Comparison of ENCODE assay signal across 8 cellular contexts in genomic region chr17:19387921-19388521, GRCh38. TPM values are rescaled to one million over a fixed set of nuclear protein-coding genes. Genes with fewer than 3 reads are reported as not detected.
DNase-seq lines count a peak whose midpoint lies in the region; ATAC-seq and TF ChIP-seq lines count a peak whose summit lies in the region.

No MANE protein-coding gene starts in this region.

- WGBS in hepatocyte (ENCODE audit: low lambda C conversion rate, missing lambda C conversion rate), result 67% methylated on average over 2 of the region's 2 CpGs

- peak overlapping the region; percentile 3 for H3K27ac Mint-ChIP-seq in activated T-helper 17 cell treated with anti-CD3 and anti-CD28 coated beads, Interleukin-2, amount 50 U/mL, for 72 hours
- peak overlapping the region; percentile 93 to 96 for H3K27ac Mint-ChIP-seq in stimulated activated naive CD8-positive, alpha-beta T cell treated with anti-CD3 and anti-CD28 coated beads, Interleukin-15, amount 100 ng/mL, for 72 hours

- no peaks in the 10 kb centered on the region for H3K36me3 ChIP-seq in hepatocyte (replicated peaks; ENCODE audit: insufficient read depth, low read depth)

- H3K36me3 Mint-ChIP-seq in activated T-helper 17 cell treated with anti-CD3 and anti-CD28 coated beads, Interleukin-2, amount 50 U/mL, for 72 hours (ENCODE audit: low read depth), result peaks cover 15% of the 10 kb centered on the region

- no peaks in the 10 kb centered on the region for H3K9me2 ChIP-seq in hepatocyte (replicated peaks; ENCODE audit: insufficient read depth)

- DNase-seq in HFF-Myc (ENCODE audit: extremely low read depth, low read depth), result peak; percentile 71
- DNase-seq in hepatocyte (ENCODE audit: low spot score), result peak; percentile 83
- no peak for DNase-seq in stimulated activated naive CD8-positive, alpha-beta T cell treated with anti-CD3 and anti-CD28 coated beads, Interleukin-15, amount 100 ng/mL, for 72 hours
- no peak for DNase-seq in activated T-cell treated with anti-CD3 and anti-CD28 coated beads, Interleukin-2, amount 50 U/mL, for 48 hours
- DNase-seq in middle frontal gyrus (ENCODE audit: extremely low spot score, low spot score), result no peak

- H3K79me2 ChIP-seq in hepatocyte, result peaks cover 16% of the 10 kb centered on the region

- H4K20me1 ChIP-seq in hepatocyte (ENCODE audit: insufficient read depth, poor library complexity, severe bottlenecking), result no peaks in the 10 kb centered on the region

- TF ChIP-seq CTCF in HFF-Myc (IDR thresholded peaks at IDR 0.05; ENCODE audit: low read depth, low read length, missing control alignments) (no peak), hepatocyte (IDR thresholded peaks at IDR 0.05; ENCODE audit: poor library complexity) (no peak)

- ATAC-seq in activated T-helper 17 cell treated with anti-CD3 and anti-CD28 coated beads, Interleukin-2, amount 50 U/mL, for 72 hours (replicated peaks), result no peak
- no peak for ATAC-seq in stimulated activated naive CD8-positive, alpha-beta T cell treated with anti-CD3 and anti-CD28 coated beads, Interleukin-15, amount 100 ng/mL, for 72 hours
- ATAC-seq in HG02852 (IDR thresholded peaks at IDR 0.05; ENCODE audit: unreplicated experiment) (no peak), GM18909 (IDR thresholded peaks at IDR 0.05; ENCODE audit: poor library complexity, unreplicated experiment) (no peak)

- H3K4me2 ChIP-seq in hepatocyte, result peak overlapping the region; percentile 77

- no peak overlapping the region for H3K4me3 Mint-ChIP-seq in activated T-helper 17 cell treated with anti-CD3 and anti-CD28 coated beads, Interleukin-2, amount 50 U/mL, for 72 hours
- H3K4me3 Mint-ChIP-seq in stimulated activated naive CD8-positive, alpha-beta T cell treated with anti-CD3 and anti-CD28 coated beads, Interleukin-15, amount 100 ng/mL, for 72 hours, result peak overlapping the region in 1 of 2 donors; percentile 43

- H3K9me3 Mint-ChIP-seq in activated T-helper 17 cell treated with anti-CD3 and anti-CD28 coated beads, Interleukin-2, amount 50 U/mL, for 72 hours, result no peaks in the 10 kb centered on the region
- H3K9me3 Mint-ChIP-seq in stimulated activated naive CD8-positive, alpha-beta T cell treated with anti-CD3 and anti-CD28 coated beads, Interleukin-15, amount 100 ng/mL, for 72 hours, result no peaks in the 10 kb centered on the region

- no peaks in the 10 kb centered on the region for H3K9me3 ChIP-seq in hepatocyte (ENCODE audit: low read depth)

- H3K27me3 Mint-ChIP-seq in activated T-helper 17 cell treated with anti-CD3 and anti-CD28 coated beads, Interleukin-2, amount 50 U/mL, for 72 hours, result no peaks in the 10 kb centered on the region
- H3K27me3 Mint-ChIP-seq in stimulated activated naive CD8-positive, alpha-beta T cell treated with anti-CD3 and anti-CD28 coated beads, Interleukin-15, amount 100 ng/mL, for 72 hours, result peaks cover 38% of the 10 kb centered on the region

- no peaks in the 10 kb centered on the region for H3K27me3 ChIP-seq in hepatocyte

- no peaks in the 10 kb centered on the region for H3K4me1 Mint-ChIP-seq in activated T-helper 17 cell treated with anti-CD3 and anti-CD28 coated beads, Interleukin-2, amount 50 U/mL, for 72 hours
- peaks cover 29% of the 10 kb centered on the region for H3K4me1 Mint-ChIP-seq in stimulated activated naive CD8-positive, alpha-beta T cell treated with anti-CD3 and anti-CD28 coated beads, Interleukin-15, amount 100 ng/mL, for 72 hours

- peak overlapping the region; percentile 90 for H3K27ac ChIP-seq in hepatocyte

- peaks cover 66% of the 10 kb centered on the region for H3K4me1 ChIP-seq in hepatocyte (ENCODE audit: insufficient read depth)

- no peak overlapping the region for H3K4me3 ChIP-seq in HFF-Myc (replicated peaks; ENCODE audit: low read depth, low read length)
- H3K4me3 ChIP-seq in hepatocyte, result no peak overlapping the region

- no peak overlapping the region for H2AFZ ChIP-seq in hepatocyte

RNA-seq across cellular contexts. Expression of gene MFAP4, which starts 1.0 kb away (rescaled TPM):
- not detected for total RNA-seq in activated T-helper 17 cell treated with anti-CD3 and anti-CD28 coated beads, Interleukin-2, amount 50 U/mL, for 72 hours
- 360 and 362 TPM in 2 replicates for total RNA-seq in hepatocyte
- 739 and 801 TPM in 2 replicates for polyA plus RNA-seq in hepatocyte

RNA-seq across cellular contexts. Expression of gene MAPK7, which starts 9.7 kb away (rescaled TPM):
- total RNA-seq in activated T-helper 17 cell treated with anti-CD3 and anti-CD28 coated beads, Interleukin-2, amount 50 U/mL, for 72 hours, result 10 to 100 TPM; 22.1 to 39.3 TPM
- 19.9 and 26.1 TPM in 2 replicates for total RNA-seq in hepatocyte
- 36.9 and 49.0 TPM in 2 replicates for polyA plus RNA-seq in hepatocyte

RNA-seq across cellular contexts. Expression of gene RNF112, which starts 23.0 kb away (rescaled TPM):
- 1 to 10 TPM in 1 of 2 donors, under 1 TPM in 1; 0.56 to 3.1 TPM for total RNA-seq in activated T-helper 17 cell treated with anti-CD3 and anti-CD28 coated beads, Interleukin-2, amount 50 U/mL, for 72 hours
- 5.4 and 7.8 TPM in 2 replicates for total RNA-seq in hepatocyte
- polyA plus RNA-seq in hepatocyte, result 8.6 and 11.3 TPM in 2 replicates

RNA-seq across cellular contexts. Expression of gene B9D1, which starts 25.5 kb away (rescaled TPM):
- total RNA-seq in activated T-helper 17 cell treated with anti-CD3 and anti-CD28 coated beads, Interleukin-2, amount 50 U/mL, for 72 hours, result 1 to 10 TPM; 2.8 to 3.4 TPM
- 19.0 and 29.6 TPM in 2 replicates for total RNA-seq in hepatocyte
- polyA plus RNA-seq in hepatocyte, result 30.8 and 51.3 TPM in 2 replicates

Comparison
In these comparisons a context has a peak if more than half of its experiments do, and no peak if none do; other contexts are left out.
1. DNase-seq: peak in HFF-Myc (single experiment) and hepatocyte (single experiment); none in stimulated activated naive CD8-positive, alpha-beta T cell treated with anti-CD3 and anti-CD28 coated beads, Interleukin-15, amount 100 ng/mL, for 72 hours (0 of 2), activated T-cell treated with anti-CD3 and anti-CD28 coated beads, Interleukin-2, amount 50 U/mL, for 48 hours (0 of 2) and middle frontal gyrus (single experiment).
2. RNA of gene MFAP4, which starts 1.0 kb away (total RNA-seq): 360 to 362 TPM in hepatocyte; not detected in activated T-helper 17 cell treated with anti-CD3 and anti-CD28 coated beads, Interleukin-2, amount 50 U/mL, for 72 hours; every median in the first group is over 100 times any median in the second.